In genomic region chr15:62071711-62072308, GRCh38 we compare ENCODE assay signal across 7 cellular contexts. TPM values are rescaled to one million over a fixed set of nuclear protein-coding genes. Genes with fewer than 3 reads are reported as not detected.
DNase-seq lines count a peak whose midpoint lies in the region; ATAC-seq and TF ChIP-seq lines count a peak whose summit lies in the region.

No MANE protein-coding gene starts in this region.

- H2AFZ ChIP-seq in MM.1S (ENCODE audit: low read length) = no peak overlapping the region

- H3K36me3 Mint-ChIP-seq in effector memory CD8-positive, alpha-beta T cell (ENCODE audit: insufficient read depth) = peaks cover 4% of the 10 kb centered on the region

- H3K4me2 ChIP-seq in MM.1S (ENCODE audit: low read depth, low read length) = no peak overlapping the region

- H3K4me3 ChIP-seq in GM06990 (replicated peaks; ENCODE audit: low read depth, low read length) (no peak overlapping the region), MM.1S (ENCODE audit: low read length) (no peak overlapping the region), adrenal gland (no peak overlapping the region)

- H3K9me3 ChIP-seq in MM.1S (replicated peaks; ENCODE audit: insufficient read depth, low read length) = no peaks in the 10 kb centered on the region
- no peaks in the 10 kb centered on the region for H3K9me3 ChIP-seq in adrenal gland (replicated peaks in 1 of 3)

- H3K4me1 Mint-ChIP-seq in effector memory CD8-positive, alpha-beta T cell (ENCODE audit: low read depth in 2 of 2) = peaks cover 9 to 11% of the 10 kb centered on the region in 2 donors

- no peak for TF ChIP-seq POLR2A in adrenal gland (IDR thresholded peaks at IDR 0.05)

- no peak for ATAC-seq in effector memory CD8-positive, alpha-beta T cell (replicated peaks)
- ATAC-seq in GM18870 (IDR thresholded peaks at IDR 0.05; ENCODE audit: unreplicated experiment) = no peak

- no peak overlapping the region for H3K9ac ChIP-seq in MM.1S (ENCODE audit: low read length)

- H3K27ac Mint-ChIP-seq in effector memory CD8-positive, alpha-beta T cell = no peak overlapping the region

- DNase-seq in GM06990 (ENCODE audit: extremely low read depth, insufficient read length) (no peak), MM.1S (peak; percentile 51), adrenal gland (no peak), kidney glomerular epithelial cell (lab: John Stamatoyannopoulos, UW) (peak; percentile 29), D341Med (ENCODE audit: low spot score) (no peak)
- no peak for DNase-seq in effector memory CD8-positive, alpha-beta T cell

- no peaks in the 10 kb centered on the region for H3K9me2 ChIP-seq in MM.1S (replicated peaks; ENCODE audit: insufficient read depth, low read length)

- H3K27me3 ChIP-seq in GM06990 (replicated peaks; ENCODE audit: control insufficient read depth, insufficient read depth, low read length) = peaks cover 1% of the 10 kb centered on the region; the same call in 1 of the 2 replicates
- H3K27me3 ChIP-seq in MM.1S (replicated peaks; ENCODE audit: insufficient read depth, low read length) = peaks cover 8% of the 10 kb centered on the region; the same call in 1 of the 2 replicates
- H3K27me3 ChIP-seq in adrenal gland = no peaks in the 10 kb centered on the region

- peaks cover 6% of the 10 kb centered on the region; the same call in 1 of the 2 replicates for H3F3A ChIP-seq in MM.1S (ENCODE audit: insufficient read depth, low read length)

- H3K4me3 Mint-ChIP-seq in effector memory CD8-positive, alpha-beta T cell = no peak overlapping the region

- H3K4me1 ChIP-seq in MM.1S (ENCODE audit: low read length) (no peaks in the 10 kb centered on the region), adrenal gland (replicated peaks in 1 of 2) (peaks cover 0 to 17% of the 10 kb centered on the region in 2 donors)

- no peak overlapping the region for H3K27ac ChIP-seq in MM.1S (ENCODE audit: low read length)
- H3K27ac ChIP-seq in adrenal gland = no peak overlapping the region

- no peaks in the 10 kb centered on the region for H3K79me2 ChIP-seq in MM.1S (ENCODE audit: low read length)

- TF ChIP-seq CTCF in GM06990 (IDR thresholded peaks at IDR 0.05; ENCODE audit: insufficient read depth, low read length, poor library complexity, severe bottlenecking) (peak; percentile 59), MM.1S (IDR thresholded peaks at IDR 0.05; ENCODE audit: low read length) (peak; percentile 66), adrenal gland (IDR thresholded peaks at IDR 0.05) (peak; percentile 50 to 77 (median 56))

- H3K27me3 Mint-ChIP-seq in effector memory CD8-positive, alpha-beta T cell = peaks cover 12 to 13% of the 10 kb centered on the region in 2 donors

- intact Hi-C loops in adrenal gland (cut with DNase I) = no loop called here

- H3K9me3 Mint-ChIP-seq in effector memory CD8-positive, alpha-beta T cell = no peaks in the 10 kb centered on the region

- H4K20me1 ChIP-seq in MM.1S (ENCODE audit: insufficient read depth, low read length) = no peaks in the 10 kb centered on the region

- H3K36me3 ChIP-seq in GM06990 (ENCODE audit: control insufficient read depth, insufficient read depth, low read length) = no peaks in the 10 kb centered on the region
- H3K36me3 ChIP-seq in MM.1S (replicated peaks; ENCODE audit: insufficient read depth, low read length) = no peaks in the 10 kb centered on the region
- H3K36me3 ChIP-seq in adrenal gland (replicated peaks in 1 of 2) = no peaks in the 10 kb centered on the region

RNA-seq across cellular contexts. Expression of gene C2CD4A, which starts 5.0 kb away (rescaled TPM):
- total RNA-seq in adrenal gland = under 1 TPM in 5 of 8 donors, not detected in 3; 0.07 to 0.67 (median 0.23) TPM
- polyA plus RNA-seq in adrenal gland = under 1 TPM; 0.10 to 0.42 (median 0.24) TPM

RNA-seq across cellular contexts. Expression of gene VPS13C, which starts 11.6 kb away (rescaled TPM):
- 100 to 1,000 TPM in 2 of 8 donors, 10 to 100 TPM in 6; 43.1 to 114 (median 57.7) TPM for total RNA-seq in adrenal gland
- 10 to 100 TPM; 18.9 to 29.6 (median 24.9) TPM for polyA plus RNA-seq in adrenal gland

Comparison
In these comparisons a context has a peak if more than half of its experiments do, and no peak if none do; other contexts are left out.
1. DNase-seq: peak in MM.1S (single experiment) and kidney glomerular epithelial cell (single experiment); none in GM06990 (single experiment), adrenal gland (0 of 7), effector memory CD8-positive, alpha-beta T cell (0 of 3) and D341Med (single experiment).
2. Peak in every context shown above with its lines, with median percentiles within 50 percentile points of each other: CTCF ChIP-seq.